Comparison of ENCODE assay signal across 24 cellular contexts in the genomic region with DNA sequence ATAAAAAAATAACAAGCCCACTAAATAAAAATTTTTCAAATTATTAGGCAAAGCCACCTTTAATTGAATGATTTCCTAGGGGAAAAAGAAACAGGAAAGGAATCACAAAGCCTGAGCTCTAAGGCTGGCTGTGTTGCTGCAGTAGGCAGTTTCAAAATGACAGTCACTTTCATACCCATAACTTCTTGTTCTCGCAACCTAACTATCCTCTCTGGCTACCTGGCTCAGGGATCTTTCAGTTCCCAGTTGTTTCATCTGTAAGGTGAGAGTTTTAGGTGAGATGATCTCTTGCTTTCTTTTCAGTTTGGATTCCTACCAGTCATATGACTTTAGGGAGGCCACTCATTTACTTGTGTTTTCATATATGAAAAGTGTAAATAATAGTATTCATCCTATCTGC.
"Had no signal": no experiment of that assay in that cellular context is flagged by ENCODE, and none has a peak within 500 bp of the region (broad histone marks: within the 10 kb centered on the region; RNA-seq: fewer than 3 reads in every experiment).

No MANE protein-coding gene starts in this region.

- H3K9me3 ChIP-seq: esophagus muscularis mucosa, heart left ventricle, neutrophil, pancreas, sigmoid colon, stomach, vagina had no signal

- H3K27ac ChIP-seq: cardiac muscle cell, esophagus muscularis mucosa, gastroesophageal sphincter, heart left ventricle, neutrophil, pancreas, sigmoid colon, stomach, vagina had no signal

- DNase-seq: activated CD4-positive, alpha-beta T cell treated with anti-CD3 and anti-CD28 coated beads, Interleukin-2, amount 10 ng/mL, durations not matched to agents 24 days and 14 days; activated CD4-positive, CD25-positive, alpha-beta regulatory T cell; activated CD8-positive, alpha-beta T cell treated with anti-CD3 and anti-CD28 coated beads for 36 hours; activated naive CD4-positive, alpha-beta T cell treated with Interleukin-2 at 50 U/mL for 16 hours; activated naive CD8-positive, alpha-beta T cell treated with anti-CD3 and anti-CD28 coated beads, Interleukin-2, amount 10 ng/mL, durations not matched to agents 7 days and 5 days; activated T-cell treated with anti-CD3 and anti-CD28 coated beads, Interleukin-2, amount 50 U/mL, for 24 hours; amygdala; dermis blood vessel endothelial cell; effector memory CD4-positive, alpha-beta T cell; heart left ventricle; kidney; pancreas; sigmoid colon; stimulated activated CD4-positive, alpha-beta T cell treated with anti-CD3 and anti-CD28 coated beads, Interleukin-4, amount 100 ng/mL, for 24 hours; stomach; trophoblast cell had no signal

- ATAC-seq: activated CD8-positive, alpha-beta T cell treated with anti-CD3 and anti-CD28 coated beads for 36 hours; gastroesophageal sphincter; heart left ventricle; left lobe of liver; natural killer cell treated with Interleukin-12 subunit alpha and Interleukin-12 subunit beta and Interleukin-15 and Interleukin-18, amount 100 ng/mL, for 72 hours; pancreas; stimulated activated effector memory CD8-positive, alpha-beta T cell treated with anti-CD3 and anti-CD28 coated beads, Interleukin-12 subunit alpha, Interleukin-12 subunit beta, amount 100 ng/mL, for 72 hours had no signal

- H3K4me1 ChIP-seq: esophagus muscularis mucosa, gastroesophageal sphincter, pancreas, stomach, vagina had no signal

- H3K27me3 ChIP-seq: cardiac muscle cell, esophagus muscularis mucosa, gastroesophageal sphincter, heart left ventricle, neutrophil, pancreas, sigmoid colon, stomach, vagina had no signal

- H3K4me3 ChIP-seq: cardiac muscle cell, esophagus muscularis mucosa, gastroesophageal sphincter, heart left ventricle, pancreas, sigmoid colon, stomach, vagina had no signal

- H3K36me3 ChIP-seq: cardiac muscle cell, esophagus muscularis mucosa, gastroesophageal sphincter, heart left ventricle, neutrophil, pancreas, sigmoid colon, stomach, vagina had no signal
